In genomic region chr19:49860716-49861100, GRCh38 we compare ENCODE assay signal across 14 cellular contexts. TPM values are rescaled to one million over a fixed set of nuclear protein-coding genes. Genes with fewer than 3 reads are reported as not detected.
DNase-seq lines count a peak whose midpoint lies in the region; ATAC-seq, FAIRE-seq and TF ChIP-seq lines count a peak whose summit lies in the region.
"Had no signal": no experiment of that assay in that cellular context is flagged by ENCODE, and none has a peak within 500 bp of the region (broad histone marks: within the 10 kb centered on the region; RNA-seq: fewer than 3 reads in every experiment).

No MANE protein-coding gene starts in this region.

- no peak overlapping the region for H3K9ac ChIP-seq in IMR-90 (ENCODE audit: low read depth, low read length)
- H3K9ac ChIP-seq in astrocyte (ENCODE audit: low read length): peak overlapping the region; percentile 6
- peak overlapping the region in 1 of 2 donors; percentile 3 for H3K9ac ChIP-seq in mucosa of rectum (ENCODE audit: low read depth in 1 of 2, low read length in 2 of 2)

- in situ Hi-C loops in IMR-90 (cut with MboI; ENCODE audit: low sequenced_read_pairs): no loop called here

- peaks cover 79% of the 10 kb centered on the region for H3K36me3 ChIP-seq in IMR-90 (ENCODE audit: control insufficient read depth, insufficient read depth, low read length)
- peaks cover 16% of the 10 kb centered on the region for H3K36me3 ChIP-seq in astrocyte (ENCODE audit: insufficient read depth, low read length)
- H3K36me3 ChIP-seq in mucosa of rectum (ENCODE audit: control insufficient read depth in 2 of 2, insufficient read depth in 2 of 2, low read length in 2 of 2): peaks cover 27 to 55% of the 10 kb centered on the region in 2 donors
- H3K36me3 ChIP-seq in tibial nerve: peaks cover 0 to 88% (median 4%) of the 10 kb centered on the region in 3 donors
- H3K36me3 ChIP-seq in body of pancreas (replicated peaks in 1 of 2; ENCODE audit: insufficient read depth in 1 of 2, low read depth in 2 of 2): peaks cover 17 to 20% of the 10 kb centered on the region in 2 donors

- no peaks in the 10 kb centered on the region for H3K9me3 Mint-ChIP-seq in astrocyte (ENCODE audit: unreplicated experiment)
- H3K9me3 Mint-ChIP-seq: activated CD4-positive, alpha-beta memory T cell treated with anti-CD3 and anti-CD28 coated beads for 36 hours; activated T-helper 1 cell treated with anti-CD3 and anti-CD28 coated beads, Interleukin-12 subunit alpha, Interleukin-12 subunit beta, Interleukin-2, Interleukin-4 antibody, amounts not matched to agents 30 ng/mL and 10 ng/mL and 1 ng/mL, durations not matched to agents 14 hours and 24 hours and 36 hours; CD4-positive, alpha-beta memory T cell had no signal

- H2BK120ac ChIP-seq in IMR-90 (ENCODE audit: low read depth, low read length): no peak overlapping the region

- H4K91ac ChIP-seq in IMR-90 (ENCODE audit: insufficient read depth, low read depth, low read length): no peak overlapping the region

- peaks cover 16 to 75% of the 10 kb centered on the region in 2 experiments for H3K79me1 ChIP-seq in IMR-90 (ENCODE audit: low read depth in 1 of 2, low read length in 2 of 2)

- dilution Hi-C loops in IMR-90 (cut with HindIII; ENCODE audit: low sequenced_read_pairs, unreplicated experiment): no loop called here

- no peaks in the 10 kb centered on the region for H3K27me3 Mint-ChIP-seq in astrocyte (ENCODE audit: low read depth, unreplicated experiment)
- H3K27me3 Mint-ChIP-seq: activated CD4-positive, alpha-beta memory T cell treated with anti-CD3 and anti-CD28 coated beads for 36 hours; CD4-positive, alpha-beta memory T cell had no signal

- no peak overlapping the region for H3K56ac ChIP-seq in IMR-90 (ENCODE audit: extremely low read depth, insufficient read depth, low read length)

- H3K27me3 ChIP-seq in IMR-90 (ENCODE audit: control insufficient read depth, insufficient read depth, low read length) (no peaks in the 10 kb centered on the region), astrocyte (ENCODE audit: insufficient read depth, low read length) (no peaks in the 10 kb centered on the region), mucosa of rectum (ENCODE audit: control insufficient read depth in 2 of 2, insufficient read depth in 2 of 2, low read length in 2 of 2) (no peaks in the 10 kb centered on the region), tibial nerve (no peaks in the 10 kb centered on the region), body of pancreas (no peaks in the 10 kb centered on the region)
- H3K27me3 ChIP-seq: pancreas had no signal

- H2AFZ ChIP-seq in IMR-90 (replicated peaks; ENCODE audit: low read length, poor library complexity) (no peak overlapping the region), astrocyte (ENCODE audit: low read depth, low read length) (no peak overlapping the region)

- CTCF ChIA-PET in IMR-90 (lab: Yijun Ruan, JAX): no interaction called here

- TF ChIP-seq EP300 in tibial nerve (IDR thresholded peaks at IDR 0.05): no peak

- H2AK9ac ChIP-seq in IMR-90 (replicated peaks; ENCODE audit: low read depth, low read length, poor library complexity): peak overlapping the region; percentile 19

- H3K4me1 Mint-ChIP-seq in astrocyte (ENCODE audit: low read depth, unreplicated experiment): peaks cover 9% of the 10 kb centered on the region

- no peak overlapping the region for H3K18ac ChIP-seq in IMR-90 (ENCODE audit: low read depth, low read length)

- no peak overlapping the region for H3K4ac ChIP-seq in IMR-90 (ENCODE audit: low read depth, low read length)

- H3K9me3 ChIP-seq in IMR-90 (ENCODE audit: control insufficient read depth, insufficient read depth, low read length) (no peaks in the 10 kb centered on the region), astrocyte (ENCODE audit: insufficient read depth, low read depth, low read length) (no peaks in the 10 kb centered on the region), mucosa of rectum (ENCODE audit: control insufficient read depth in 2 of 2, low read length in 2 of 2) (no peaks in the 10 kb centered on the region), tibial nerve (no peaks in the 10 kb centered on the region), body of pancreas (no peaks in the 10 kb centered on the region)
- H3K9me3 ChIP-seq: pancreas, thoracic aorta had no signal

- H3K27ac Mint-ChIP-seq in astrocyte (ENCODE audit: unreplicated experiment): no peak overlapping the region
- H3K27ac Mint-ChIP-seq: activated CD4-positive, alpha-beta memory T cell treated with anti-CD3 and anti-CD28 coated beads for 36 hours; activated T-helper 1 cell treated with anti-CD3 and anti-CD28 coated beads, Interleukin-12 subunit alpha, Interleukin-12 subunit beta, Interleukin-2, Interleukin-4 antibody, amounts not matched to agents 30 ng/mL and 10 ng/mL and 1 ng/mL, durations not matched to agents 14 hours and 24 hours and 36 hours; CD4-positive, alpha-beta memory T cell had no signal

- no peak overlapping the region for H3K23ac ChIP-seq in IMR-90 (ENCODE audit: low read depth, low read length)

- TF ChIP-seq POLR2A in IMR-90 (IDR thresholded peaks at IDR 0.05; ENCODE audit: low read depth, low read length) (no peak), tibial nerve (IDR thresholded peaks at IDR 0.05) (no peak), body of pancreas (IDR thresholded peaks at IDR 0.05) (no peak), erythroblast (IDR thresholded peaks at IDR 0.05; ENCODE audit: low read length) (no peak)

- WGBS in IMR-90 (ENCODE audit: extremely low coverage in 2 of 2, insufficient read length in 1 of 2), 2 experiments: 78% methylated on average over 8 of the region's 11 CpGs; no CpG with 5 or more reads in 1 of the 2 experiments
- WGBS in tibial nerve, 2 donors: 49 to 51% methylated on average over 10 to 11 of the region's 11 CpGs
- WGBS in body of pancreas, 2 donors: 74 to 78% methylated on average over 11 of the region's 11 CpGs

- ATAC-seq in IMR-90 (ENCODE audit: low read depth) (no peak), body of pancreas (no peak)
- ATAC-seq: pancreas had no signal

- DNase-seq in IMR-90: no peak
- DNase-seq in astrocyte (ENCODE audit: low read depth): no peak
- DNase-seq in tibial nerve (ENCODE audit: low spot score in 2 of 2): peak in 1 of 2 donors; percentile 13
- no peak for DNase-seq in body of pancreas
- DNase-seq in NCI-H128 (lab: John Stamatoyannopoulos, UW; ENCODE audit: unreplicated experiment): no peak
- DNase-seq in erythroblast (lab: John Stamatoyannopoulos, UW): no peak
- DNase-seq: activated CD4-positive, alpha-beta memory T cell treated with anti-CD3 and anti-CD28 coated beads for 36 hours; NCI-H1048 had no signal

- no peak overlapping the region for H2BK15ac ChIP-seq in IMR-90 (ENCODE audit: low read depth, low read length)

- intact Hi-C loops in IMR-90 (cut with micrococcal nuclease): no loop called here
- intact Hi-C loops in body of pancreas (cut with DNase I): no loop called here

- POLR2A ChIA-PET in IMR-90 (lab: Charles Lee; ENCODE audit: unreplicated experiment): interaction anchor here (0.5 kb wide), 1 partner anchor 391 kb away, joined by 3 read pairs; no protein-coding TSS in a partner anchor

- no peak for TF ChIP-seq RAD21 in IMR-90 (IDR thresholded peaks at IDR 0.05; ENCODE audit: low read length)

- FAIRE-seq in astrocyte (lab: Jason Lieb, UNC): no peak
- FAIRE-seq: pancreas had no signal

- H3K27ac ChIP-seq in IMR-90 (ENCODE audit: insufficient read depth, low read length): no peak overlapping the region
- peak overlapping the region; percentile 14 for H3K27ac ChIP-seq in astrocyte (ENCODE audit: low read depth, low read length)
- H3K27ac ChIP-seq in mucosa of rectum (ENCODE audit: low read depth in 2 of 2, low read length in 2 of 2): peak overlapping the region; percentile 9 to 56
- H3K27ac ChIP-seq in tibial nerve: peak overlapping the region; percentile 76 to 86 (median 81)
- peak overlapping the region in 1 of 4 donors; percentile 25 for H3K27ac ChIP-seq in body of pancreas
- H3K27ac ChIP-seq: pancreas had no signal

- H2BK5ac ChIP-seq in IMR-90 (ENCODE audit: low read depth, low read length, poor library complexity, severe bottlenecking): no peak overlapping the region

- TF ChIP-seq CTCF in IMR-90 (conservative IDR thresholded peaks at IDR 0.05; ENCODE audit: low read depth, low read length) (no peak), astrocyte (IDR thresholded peaks at IDR 0.05; ENCODE audit: insufficient read depth, low read depth, low read length) (no peak), tibial nerve (IDR thresholded peaks at IDR 0.05) (no peak), body of pancreas (IDR thresholded peaks at IDR 0.05) (no peak)

- peaks cover 55% of the 10 kb centered on the region for H4K20me1 ChIP-seq in IMR-90 (ENCODE audit: insufficient read depth, low read length)
- peaks cover 71% of the 10 kb centered on the region for H4K20me1 ChIP-seq in astrocyte (ENCODE audit: insufficient read depth, low read length)

- no peak overlapping the region for H2BK20ac ChIP-seq in IMR-90 (ENCODE audit: low read depth, low read length)

- H3K4me3 Mint-ChIP-seq in astrocyte (ENCODE audit: unreplicated experiment): no peak overlapping the region
- H3K4me3 Mint-ChIP-seq: activated CD4-positive, alpha-beta memory T cell treated with anti-CD3 and anti-CD28 coated beads for 36 hours; activated T-helper 1 cell treated with anti-CD3 and anti-CD28 coated beads, Interleukin-12 subunit alpha, Interleukin-12 subunit beta, Interleukin-2, Interleukin-4 antibody, amounts not matched to agents 30 ng/mL and 10 ng/mL and 1 ng/mL, durations not matched to agents 14 hours and 24 hours and 36 hours; CD4-positive, alpha-beta memory T cell had no signal

- H3K14ac ChIP-seq in IMR-90 (replicated peaks; ENCODE audit: low read depth, low read length): no peak overlapping the region

- peaks cover 45% of the 10 kb centered on the region for H3K79me2 ChIP-seq in astrocyte (ENCODE audit: insufficient read depth, low read length)

- H4K5ac ChIP-seq in IMR-90 (ENCODE audit: low read depth, low read length): no peak overlapping the region

- no TSS peak for BruUV-seq in IMR-90 (replicated peaks; lab: Mats Ljungman, UMichigan)

- peak overlapping the region; percentile 31; the same call in 1 of the 2 replicates for H2AK5ac ChIP-seq in IMR-90 (ENCODE audit: low read depth, low read length)

- H4K8ac ChIP-seq in IMR-90 (ENCODE audit: low read depth in 2 of 2, low read length in 2 of 2): peak overlapping the region in 1 of 2 experiments; percentile 4; a peak in 1 of 4 replicates

- H3K4me3 ChIP-seq in IMR-90 (ENCODE audit: insufficient read depth, low read depth, low read length) (no peak overlapping the region), astrocyte (ENCODE audit: insufficient read depth, low read depth, low read length) (no peak overlapping the region), mucosa of rectum (ENCODE audit: low read length in 2 of 2) (no peak overlapping the region), tibial nerve (peak overlapping the region in 1 of 4 donors; percentile 32), body of pancreas (no peak overlapping the region)
- H3K4me3 ChIP-seq: pancreas, thoracic aorta had no signal

- peaks cover 11% of the 10 kb centered on the region for H3K4me1 ChIP-seq in IMR-90 (ENCODE audit: control insufficient read depth, insufficient read depth, low read length)
- H3K4me1 ChIP-seq in astrocyte (ENCODE audit: insufficient read depth, low read length): peaks cover 36% of the 10 kb centered on the region
- no peaks in the 10 kb centered on the region for H3K4me1 ChIP-seq in mucosa of rectum (ENCODE audit: control insufficient read depth in 2 of 2, insufficient read depth in 2 of 2, low read length in 2 of 2)
- H3K4me1 ChIP-seq in tibial nerve: peaks cover 0 to 77% (median 16%) of the 10 kb centered on the region in 4 donors
- peaks cover 10% of the 10 kb centered on the region for H3K4me1 ChIP-seq in body of pancreas

- H3K9me1 ChIP-seq in IMR-90 (ENCODE audit: insufficient read depth, low read length): peaks cover 7% of the 10 kb centered on the region

- H3K36me3 Mint-ChIP-seq in astrocyte (ENCODE audit: low read depth, unreplicated experiment): peaks cover 14% of the 10 kb centered on the region

- H3K4me2 ChIP-seq in IMR-90 (ENCODE audit: low read depth, low read length) (no peak overlapping the region), astrocyte (ENCODE audit: low read length) (no peak overlapping the region)

RNA-seq across cellular contexts. Expression of gene PNKP, which starts 6.7 kb away (rescaled TPM):
- total RNA-seq in IMR-90 (2012; rRNA removed) (10.6 and 14.2 TPM in 2 replicates), astrocyte (49.1 and 54.8 TPM in 2 replicates), tibial nerve (100 to 1,000 TPM in 1 of 4 donors, 10 to 100 TPM in 3; 52.7 to 158 (median 79.5) TPM), body of pancreas (100 to 1,000 TPM in 1 of 2 donors, 10 to 100 TPM in 1; 59.7 to 122 TPM)
- 25.0 and 33.0 TPM in 2 replicates for polyA plus RNA-seq in IMR-90 (2012; rRNA removed)
- polyA plus RNA-seq in IMR-90 (2012; cell fraction: cytosol; rRNA removed): 16.7 and 18.1 TPM in 2 replicates
- polyA plus RNA-seq in IMR-90 (2012; cell fraction: nucleus; rRNA removed; ENCODE audit: low replicate concordance): 171 and 356 TPM in 2 replicates

RNA-seq across cellular contexts. Expression of gene PTOV1, which starts 9.7 kb away (rescaled TPM):
- 34.4 and 36.1 TPM in 2 replicates for total RNA-seq in IMR-90 (2012; rRNA removed)
- polyA plus RNA-seq in IMR-90 (2012; rRNA removed): 106 and 107 TPM in 2 replicates
- 63.8 and 170 TPM in 2 replicates for polyA plus RNA-seq in IMR-90 (2012; cell fraction: cytosol; rRNA removed)
- polyA plus RNA-seq in IMR-90 (2012; cell fraction: nucleus; rRNA removed; ENCODE audit: low replicate concordance): 249 and 529 TPM in 2 replicates
- total RNA-seq in astrocyte: 162 and 172 TPM in 2 replicates
- 100 to 1,000 TPM in 2 of 4 donors, 10 to 100 TPM in 2; 75.6 to 113 (median 91.9) TPM for total RNA-seq in tibial nerve
- total RNA-seq in body of pancreas: 10 to 100 TPM; 69.0 to 70.2 TPM

RNA-seq across cellular contexts. Expression of gene AKT1S1, which starts 16.4 kb away (rescaled TPM):
- 3.6 and 5.0 TPM in 2 replicates for total RNA-seq in IMR-90 (2012; rRNA removed)
- polyA plus RNA-seq in IMR-90 (2012; rRNA removed): 54.4 and 68.7 TPM in 2 replicates
- 58.5 and 76.0 TPM in 2 replicates for polyA plus RNA-seq in IMR-90 (2012; cell fraction: cytosol; rRNA removed)
- 78.4 and 102 TPM in 2 replicates for polyA plus RNA-seq in IMR-90 (2012; cell fraction: nucleus; rRNA removed; ENCODE audit: low replicate concordance)
- 104 and 116 TPM in 2 replicates for total RNA-seq in astrocyte
- 10 to 100 TPM; 20.6 to 27.4 (median 25.4) TPM for total RNA-seq in tibial nerve
- 10 to 100 TPM in 1 of 2 donors, 1 to 10 TPM in 1; 7.5 to 20.1 TPM for total RNA-seq in body of pancreas

RNA-seq across cellular contexts. Expression of gene TBC1D17, which starts 16.8 kb away (rescaled TPM):
- 1.1 and 1.4 TPM in 2 replicates for total RNA-seq in IMR-90 (2012; rRNA removed)
- polyA plus RNA-seq in IMR-90 (2012; rRNA removed): 26.8 and 27.8 TPM in 2 replicates
- polyA plus RNA-seq in IMR-90 (2012; cell fraction: cytosol; rRNA removed): 18.6 and 33.5 TPM in 2 replicates
- 40.7 and 82.6 TPM in 2 replicates for polyA plus RNA-seq in IMR-90 (2012; cell fraction: nucleus; rRNA removed; ENCODE audit: low replicate concordance)
- 29.1 and 32.2 TPM in 2 replicates for total RNA-seq in astrocyte
- 10 to 100 TPM; 47.7 to 56.5 (median 49.0) TPM for total RNA-seq in tibial nerve
- 10 to 100 TPM; 25.9 to 37.6 TPM for total RNA-seq in body of pancreas

RNA-seq across cellular contexts. Expression of gene IL4I1, which starts 36.0 kb away (rescaled TPM):
- total RNA-seq in IMR-90 (2012; rRNA removed) (under 0.01 and 0.36 TPM in 2 replicates), astrocyte (0.27 and 0.50 TPM in 2 replicates), tibial nerve (1 to 10 TPM in 2 of 4 donors, under 1 TPM in 1, not detected in 1; 0.63 to 3.0 (median 1.7) TPM), body of pancreas (under 1 TPM in 1 of 2 donors, not detected in 1; 0.52 TPM)
- 0.27 and 0.31 TPM in 2 replicates for polyA plus RNA-seq in IMR-90 (2012; rRNA removed)
- polyA plus RNA-seq in IMR-90 (2012; cell fraction: cytosol; rRNA removed): 0.29 and 0.48 TPM in 2 replicates
- 0.24 and 0.60 TPM in 2 replicates for polyA plus RNA-seq in IMR-90 (2012; cell fraction: nucleus; rRNA removed; ENCODE audit: low replicate concordance)
- total RNA-seq: SK-MEL-5 had no signal
